Comparison of ENCODE assay signal across 1 cellular context in the genomic region with DNA sequence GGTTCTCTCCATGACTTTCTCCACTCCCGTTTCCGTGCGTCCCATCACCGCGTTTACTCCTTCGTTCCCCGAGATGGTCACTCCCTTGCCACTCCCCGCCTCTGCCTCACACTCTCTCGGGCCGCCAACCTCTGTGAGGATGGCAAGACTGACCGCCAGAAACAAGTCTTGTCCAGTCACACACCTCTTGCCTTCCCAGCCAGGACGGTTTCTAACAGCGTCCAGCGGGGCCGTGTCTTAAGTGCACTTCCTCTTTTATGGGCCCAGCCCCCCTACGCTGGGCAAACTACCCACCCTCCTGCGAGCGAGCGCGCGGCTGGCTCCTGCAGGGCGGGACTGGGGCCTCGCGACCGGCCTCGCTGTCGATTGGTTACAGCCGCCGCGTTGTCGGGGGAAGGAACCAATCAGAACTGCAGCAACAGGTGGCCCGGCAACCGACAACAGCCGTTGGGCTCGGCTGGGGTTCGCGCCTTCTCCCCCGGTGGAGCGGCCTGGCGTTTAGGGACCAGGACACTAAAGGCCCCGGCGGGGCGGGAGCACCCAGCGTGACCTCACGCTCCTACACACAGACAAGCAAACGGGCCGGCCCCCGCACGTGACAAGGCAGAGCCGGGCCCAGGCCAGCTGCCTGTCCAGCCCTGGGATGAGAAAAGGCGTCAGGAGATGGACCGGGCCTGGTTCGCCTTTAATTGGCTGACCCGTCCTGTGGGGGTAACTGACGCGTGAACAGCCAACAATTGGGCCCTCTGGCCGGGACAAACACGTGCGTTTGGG.
TF ChIP-seq lines count a peak whose summit lies in the region.

No MANE protein-coding gene starts in this region.

TF ChIP-seq in WTC11, 78 proteins besides CTCF, POLR2A, EP300 and RAD21 (continued from another document):
- TF ChIP-seq, protein P1, sequence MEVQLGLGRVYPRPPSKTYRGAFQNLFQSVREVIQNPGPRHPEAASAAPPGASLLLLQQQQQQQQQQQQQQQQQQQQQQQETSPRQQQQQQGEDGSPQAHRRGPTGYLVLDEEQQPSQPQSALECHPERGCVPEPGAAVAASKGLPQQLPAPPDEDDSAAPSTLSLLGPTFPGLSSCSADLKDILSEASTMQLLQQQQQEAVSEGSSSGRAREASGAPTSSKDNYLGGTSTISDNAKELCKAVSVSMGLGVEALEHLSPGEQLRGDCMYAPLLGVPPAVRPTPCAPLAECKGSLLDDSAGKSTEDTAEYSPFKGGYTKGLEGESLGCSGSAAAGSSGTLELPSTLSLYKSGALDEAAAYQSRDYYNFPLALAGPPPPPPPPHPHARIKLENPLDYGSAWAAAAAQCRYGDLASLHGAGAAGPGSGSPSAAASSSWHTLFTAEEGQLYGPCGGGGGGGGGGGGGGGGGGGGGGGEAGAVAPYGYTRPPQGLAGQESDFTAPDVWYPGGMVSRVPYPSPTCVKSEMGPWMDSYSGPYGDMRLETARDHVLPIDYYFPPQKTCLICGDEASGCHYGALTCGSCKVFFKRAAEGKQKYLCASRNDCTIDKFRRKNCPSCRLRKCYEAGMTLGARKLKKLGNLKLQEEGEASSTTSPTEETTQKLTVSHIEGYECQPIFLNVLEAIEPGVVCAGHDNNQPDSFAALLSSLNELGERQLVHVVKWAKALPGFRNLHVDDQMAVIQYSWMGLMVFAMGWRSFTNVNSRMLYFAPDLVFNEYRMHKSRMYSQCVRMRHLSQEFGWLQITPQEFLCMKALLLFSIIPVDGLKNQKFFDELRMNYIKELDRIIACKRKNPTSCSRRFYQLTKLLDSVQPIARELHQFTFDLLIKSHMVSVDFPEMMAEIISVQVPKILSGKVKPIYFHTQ (CRISPR knock-in tag; IDR thresholded peaks at IDR 0.05) = no peak
- no peak for TF ChIP-seq EMX1 (CRISPR knock-in tag; IDR thresholded peaks at IDR 0.05)
- TF ChIP-seq NR2C2 (CRISPR knock-in tag; IDR thresholded peaks at IDR 0.05) = 0 out of 2 replicates have a peak, but pooled peaks have one; percentile 9
- peak; percentile 96 for TF ChIP-seq FOXK1 (CRISPR knock-in tag; IDR thresholded peaks at IDR 0.05)
- TF ChIP-seq, protein P2, sequence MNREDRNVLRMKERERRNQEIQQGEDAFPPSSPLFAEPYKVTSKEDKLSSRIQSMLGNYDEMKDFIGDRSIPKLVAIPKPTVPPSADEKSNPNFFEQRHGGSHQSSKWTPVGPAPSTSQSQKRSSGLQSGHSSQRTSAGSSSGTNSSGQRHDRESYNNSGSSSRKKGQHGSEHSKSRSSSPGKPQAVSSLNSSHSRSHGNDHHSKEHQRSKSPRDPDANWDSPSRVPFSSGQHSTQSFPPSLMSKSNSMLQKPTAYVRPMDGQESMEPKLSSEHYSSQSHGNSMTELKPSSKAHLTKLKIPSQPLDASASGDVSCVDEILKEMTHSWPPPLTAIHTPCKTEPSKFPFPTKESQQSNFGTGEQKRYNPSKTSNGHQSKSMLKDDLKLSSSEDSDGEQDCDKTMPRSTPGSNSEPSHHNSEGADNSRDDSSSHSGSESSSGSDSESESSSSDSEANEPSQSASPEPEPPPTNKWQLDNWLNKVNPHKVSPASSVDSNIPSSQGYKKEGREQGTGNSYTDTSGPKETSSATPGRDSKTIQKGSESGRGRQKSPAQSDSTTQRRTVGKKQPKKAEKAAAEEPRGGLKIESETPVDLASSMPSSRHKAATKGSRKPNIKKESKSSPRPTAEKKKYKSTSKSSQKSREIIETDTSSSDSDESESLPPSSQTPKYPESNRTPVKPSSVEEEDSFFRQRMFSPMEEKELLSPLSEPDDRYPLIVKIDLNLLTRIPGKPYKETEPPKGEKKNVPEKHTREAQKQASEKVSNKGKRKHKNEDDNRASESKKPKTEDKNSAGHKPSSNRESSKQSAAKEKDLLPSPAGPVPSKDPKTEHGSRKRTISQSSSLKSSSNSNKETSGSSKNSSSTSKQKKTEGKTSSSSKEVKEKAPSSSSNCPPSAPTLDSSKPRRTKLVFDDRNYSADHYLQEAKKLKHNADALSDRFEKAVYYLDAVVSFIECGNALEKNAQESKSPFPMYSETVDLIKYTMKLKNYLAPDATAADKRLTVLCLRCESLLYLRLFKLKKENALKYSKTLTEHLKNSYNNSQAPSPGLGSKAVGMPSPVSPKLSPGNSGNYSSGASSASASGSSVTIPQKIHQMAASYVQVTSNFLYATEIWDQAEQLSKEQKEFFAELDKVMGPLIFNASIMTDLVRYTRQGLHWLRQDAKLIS (CRISPR knock-in tag; IDR thresholded peaks at IDR 0.05; ENCODE audit: borderline replicate concordance) = no peak
